10 cellular contexts compared by ENCODE assay signal in genomic region chr6:36127462-36128016, GRCh38. TPM values are rescaled to one million over a fixed set of nuclear protein-coding genes. Genes with fewer than 3 reads are reported as not detected.
DNase-seq lines count a peak whose midpoint lies in the region; ATAC-seq and TF ChIP-seq lines count a peak whose summit lies in the region.
"Had no signal": no experiment of that assay in that cellular context is flagged by ENCODE, and none has a peak within 500 bp of the region (broad histone marks: within the 10 kb centered on the region; RNA-seq: fewer than 3 reads in every experiment).

No MANE protein-coding gene starts in this region.

- H3K27me3 ChIP-seq in gastroesophageal sphincter (peaks cover 40% of the 10 kb centered on the region), psoas muscle (ENCODE audit: insufficient read depth in 3 of 3, low read length in 2 of 3) (peaks cover 0 to 22% (median 4%) of the 10 kb centered on the region in 3 donors)

- TF ChIP-seq POLR2A in gastroesophageal sphincter (IDR thresholded peaks at IDR 0.05) = no peak

- ATAC-seq in gastroesophageal sphincter (peak; percentile 52), psoas muscle (peak; percentile 43 to 67 (median 65)), GM21390 (IDR thresholded peaks at IDR 0.05; ENCODE audit: unreplicated experiment) (no peak), HG03135 (IDR thresholded peaks at IDR 0.05; ENCODE audit: unreplicated experiment) (no peak)

- no peaks in the 10 kb centered on the region for H3K9me3 ChIP-seq in gastroesophageal sphincter
- no peaks in the 10 kb centered on the region for H3K9me3 ChIP-seq in psoas muscle

- peaks cover 0 to 40% (median 16%) of the 10 kb centered on the region in 3 donors for H3K4me1 ChIP-seq in gastroesophageal sphincter
- peaks cover 3% of the 10 kb centered on the region for H3K4me1 ChIP-seq in psoas muscle

- H3K36me3 ChIP-seq in gastroesophageal sphincter (no peaks in the 10 kb centered on the region), psoas muscle (ENCODE audit: insufficient read depth in 1 of 2, low read depth in 1 of 2) (no peaks in the 10 kb centered on the region)

- intact Hi-C loops in psoas muscle (cut with DNase I) = loop anchor here in 1 of 2 donors (10.0 kb wide), 1 partner anchor 237 kb away; no protein-coding TSS in a partner anchor

- H3K4me3 ChIP-seq in gastroesophageal sphincter (no peak overlapping the region), psoas muscle (no peak overlapping the region)

- DNase-seq in GM03348 (ENCODE audit: low spot score) = peak; percentile 86
- DNase-seq in SW480 (ENCODE audit: low spot score) = peak; percentile 34
- DNase-seq in psoas muscle = peak; percentile 72
- no peak for DNase-seq in HuH-7.5 (ENCODE audit: low spot score)
- DNase-seq in inferior parietal cortex (ENCODE audit: extremely low spot score) = no peak
- DNase-seq: activated naive CD4-positive, alpha-beta T cell; NCI-H1417 treated with DMSO at 0.1 percent for 48 hours had no signal

- WGBS in gastroesophageal sphincter (ENCODE audit: low coverage in 1 of 2), 2 donors = 78% methylated on average over 7 of the region's 8 CpGs; no CpG with 5 or more reads in 1 of the 2 donors
- 75 to 81% (median 77%) methylated on average over 8 of the region's 8 CpGs for WGBS in psoas muscle, 3 donors

- H3K27ac ChIP-seq in gastroesophageal sphincter = no peak overlapping the region
- H3K27ac ChIP-seq in psoas muscle = no peak overlapping the region

- TF ChIP-seq CTCF in gastroesophageal sphincter (IDR thresholded peaks at IDR 0.05) (no peak), psoas muscle (IDR thresholded peaks at IDR 0.05) (no peak)

- no peak for TF ChIP-seq EP300 in gastroesophageal sphincter (IDR thresholded peaks at IDR 0.05)

RNA-seq across cellular contexts. Expression of gene MAPK13, which starts 2.8 kb away (rescaled TPM):
- 1 to 10 TPM; 1.4 to 8.4 (median 3.1) TPM for total RNA-seq in gastroesophageal sphincter
- 1 to 10 TPM in 3 of 4 donors, under 1 TPM in 1; 0.92 to 2.8 (median 1.6) TPM for total RNA-seq in psoas muscle
- polyA plus RNA-seq in psoas muscle = 1 to 10 TPM in 1 of 3 donors, under 1 TPM in 2; 0.49 to 4.0 (median 0.52) TPM

Comparison
In these comparisons a context has a peak if more than half of its experiments do, and no peak if none do; other contexts are left out.
1. DNase-seq: peak in GM03348 (single experiment), SW480 (single experiment) and psoas muscle (2 of 2); none in HuH-7.5 (single experiment) and inferior parietal cortex (single experiment).
2. ATAC-seq: peak in gastroesophageal sphincter (single experiment) and psoas muscle (4 of 4); none in GM21390 (single experiment) and HG03135 (single experiment).